In genomic region chr22:42561856-42562255, GRCh38 we compare ENCODE assay signal across 17 cellular contexts. TPM values are rescaled to one million over a fixed set of nuclear protein-coding genes. Genes with fewer than 3 reads are reported as not detected.
A peak's percentile ranks its signal among the peaks of the same experiment; 100 is the strongest.
DNase-seq lines count a peak whose midpoint lies in the region; ATAC-seq and TF ChIP-seq lines count a peak whose summit lies in the region.
"Had no signal": no experiment of that assay in that cellular context is flagged by ENCODE, and none has a peak within 500 bp of the region (broad histone marks: within the 10 kb centered on the region; RNA-seq: fewer than 3 reads in every experiment).

No MANE protein-coding gene starts in this region.

- no peak overlapping the region for H3K27ac ChIP-seq in SK-N-SH (ENCODE audit: low read depth in 2 of 2, low read length in 1 of 2)
- peak overlapping the region; percentile 67 for H3K27ac ChIP-seq in KOPT-K1 (ENCODE audit: low read depth, low read length, poor library complexity, severe bottlenecking)
- H3K27ac ChIP-seq in spleen = peak overlapping the region in 5 of 8 donors; percentile 2 to 64 (median 37)
- H3K27ac ChIP-seq: thoracic aorta had no signal

- H3K36me3 ChIP-seq in SK-N-SH (replicated peaks in 1 of 2; ENCODE audit: control insufficient read depth in 1 of 2, insufficient read depth in 2 of 2, low read length in 1 of 2) (no peaks in the 10 kb centered on the region), KOPT-K1 (ENCODE audit: insufficient read depth, low read length) (peaks cover 67% of the 10 kb centered on the region), spleen (peaks cover 0 to 7% (median 0%) of the 10 kb centered on the region in 6 donors)
- H3K36me3 ChIP-seq: thoracic aorta had no signal

- no peak for TF ChIP-seq POLR2A in spleen (IDR thresholded peaks at IDR 0.05)

- intact Hi-C loops in spleen (cut with DNase I; ENCODE audit: low total_unique reads) = no loop called here

- H3K9me2 ChIP-seq in SK-N-SH = no peaks in the 10 kb centered on the region

- no peaks in the 10 kb centered on the region for H3K79me2 ChIP-seq in SK-N-SH (ENCODE audit: insufficient read depth)

- WGBS in SK-N-SH (ENCODE audit: low lambda C conversion rate) = 63% methylated on average over 3 of the region's 5 CpGs
- 39 to 67% (median 47%) methylated on average over 5 of the region's 5 CpGs for WGBS in spleen, 5 donors

- no peak for TF ChIP-seq CTCF in SK-N-SH (IDR thresholded peaks at IDR 0.05)
- TF ChIP-seq CTCF in spleen (IDR thresholded peaks at IDR 0.05 in 8 of 11, conservative IDR thresholded peaks at IDR 0.05 in 3 of 11) = no peak

- DNase-seq in SK-N-SH (peak; percentile 55), left lobe of liver (ENCODE audit: low spot score) (no peak), spleen (no peak), NCI-H345 treated with DMSO at 0.1 percent for 48 hours (lab: John Stamatoyannopoulos, UW; ENCODE audit: unreplicated experiment) (no peak), NCI-H1694 treated with DMSO at 0.1 percent for 48 hours (lab: John Stamatoyannopoulos, UW) (no peak)
- DNase-seq: activated CD4-positive, CD25-positive, alpha-beta regulatory T cell; activated naive CD4-positive, alpha-beta T cell treated with anti-CD3 and anti-CD28 coated beads, Interleukin-2, amount 50 U/mL, for 16 hours; activated T-cell treated with anti-CD3 and anti-CD28 coated beads, Interleukin-2, amount 50 U/mL, for 48 hours; NCI-H1417 treated with DMSO at 0.1 percent for 48 hours; NCI-H510A; stimulated activated naive CD4-positive, alpha-beta T cell treated with Interleukin-2 at 50 U/mL for 16 hours; T1000 had no signal

- H3K9me3 ChIP-seq in SK-N-SH (no peaks in the 10 kb centered on the region), KOPT-K1 (ENCODE audit: insufficient read depth, low read length, poor library complexity, severe bottlenecking) (no peaks in the 10 kb centered on the region), spleen (no peaks in the 10 kb centered on the region)
- H3K9me3 ChIP-seq: mucosa of descending colon, thoracic aorta had no signal

- H3K4me1 ChIP-seq in SK-N-SH (ENCODE audit: control insufficient read depth in 1 of 2, insufficient read depth in 2 of 2, low read depth in 1 of 2, low read length in 1 of 2) (peaks cover 0 to 13% of the 10 kb centered on the region in 2 experiments; a peak in 1 of 4 replicates), spleen (peaks cover 11 to 26% (median 18%) of the 10 kb centered on the region in 6 donors)

- no peaks in the 10 kb centered on the region for H4K20me1 ChIP-seq in SK-N-SH (ENCODE audit: insufficient read depth)

- no peak overlapping the region for H3K9ac ChIP-seq in SK-N-SH

- H3K4me2 ChIP-seq in SK-N-SH = no peak overlapping the region

- no peak overlapping the region for H2AFZ ChIP-seq in SK-N-SH (ENCODE audit: low read depth)

- H3F3A ChIP-seq in SK-N-SH (replicated peaks; ENCODE audit: insufficient read depth) = no peaks in the 10 kb centered on the region

- no peaks in the 10 kb centered on the region for H3K27me3 ChIP-seq in SK-N-SH (ENCODE audit: insufficient read depth)
- no peaks in the 10 kb centered on the region for H3K27me3 ChIP-seq in spleen (replicated peaks in 1 of 7)

- CTCF ChIA-PET in SK-N-SH (lab: Yijun Ruan, JAX) = interaction anchor here (1.7 kb wide), 1 partner anchor 28 kb away, joined by 6 read pairs; no protein-coding TSS in a partner anchor

- TF ChIP-seq RAD21 in SK-N-SH (IDR thresholded peaks at IDR 0.05; ENCODE audit: low read length) = no peak

- POLR2A ChIA-PET in SK-N-SH (lab: Yijun Ruan, JAX) = interaction anchor here (1.6 kb wide), 1 partner anchor 52 kb away, joined by 5 read pairs; no protein-coding TSS in a partner anchor

- ATAC-seq in SK-N-SH treated with all-trans-retinoic acid at 6 μM for 48 hours = no peak
- peak; percentile 29 for ATAC-seq in left lobe of liver
- no peak for ATAC-seq in HG02623 (IDR thresholded peaks at IDR 0.05; ENCODE audit: unreplicated experiment)

- H3K4me3 ChIP-seq in SK-N-SH (ENCODE audit: low read depth in 2 of 2, low read length in 1 of 2) (no peak overlapping the region), spleen (no peak overlapping the region)
- H3K4me3 ChIP-seq: mucosa of descending colon, thoracic aorta had no signal

- TF ChIP-seq EP300 in SK-N-SH (IDR thresholded peaks at IDR 0.05; ENCODE audit: borderline replicate concordance in 1 of 2, low read depth in 1 of 2, low read length in 1 of 2) = no peak

TF ChIP-seq in SK-N-SH, 30 proteins besides CTCF, POLR2A, EP300 and RAD21:
- TF ChIP-seq TAF1 (IDR thresholded peaks at IDR 0.05; ENCODE audit: borderline replicate concordance, low read depth, low read length) (no peak), TEAD4 (IDR thresholded peaks at IDR 0.05; ENCODE audit: borderline replicate concordance, insufficient read depth) (no peak), CHD2 (IDR thresholded peaks at IDR 0.05; ENCODE audit: low read length, partially characterized antibody) (no peak), ZBTB33 (IDR thresholded peaks at IDR 0.05; ENCODE audit: borderline replicate concordance, low read depth) (no peak), MXI1 (IDR thresholded peaks at IDR 0.05; ENCODE audit: low read depth, low read length) (no peak), RFX5 (IDR thresholded peaks at IDR 0.05; ENCODE audit: low read length) (no peak)

TF ChIP-seq in SK-N-SH treated with all-trans-retinoic acid at 6 μM for 48 hours, 23 proteins besides CTCF, POLR2A, EP300 and RAD21:
- TF ChIP-seq TSHZ2 (CRISPR knock-in tag; IDR thresholded peaks at IDR 0.05) = no peak
- TF ChIP-seq SNAI2 (CRISPR knock-in tag; IDR thresholded peaks at IDR 0.05) = no peak
- no peak for TF ChIP-seq TCF4 (CRISPR knock-in tag; IDR thresholded peaks at IDR 0.05; ENCODE audit: borderline replicate concordance)
- TF ChIP-seq ARNTL (CRISPR knock-in tag; IDR thresholded peaks at IDR 0.05; ENCODE audit: borderline replicate concordance, low read depth) = no peak

RNA-seq across cellular contexts. Expression of gene SERHL2, which starts 8.1 kb away (rescaled TPM):
- polyA plus RNA-seq in SK-N-SH (2012; rRNA removed) (3.1 and 3.8 TPM in 2 replicates), spleen (1 to 10 TPM; 2.2 to 4.1 (median 2.6) TPM)
- polyA plus RNA-seq in SK-N-SH (2012; cell fraction: cytosol; rRNA removed) = 2.5 and 3.4 TPM in 2 replicates
- 3.9 and 4.6 TPM in 2 replicates for polyA plus RNA-seq in SK-N-SH (2012; cell fraction: nucleus; rRNA removed)
- total RNA-seq in left lobe of liver (0.60 TPM), spleen (1 to 10 TPM; 1.7 to 4.1 (median 3.0) TPM)

RNA-seq across cellular contexts. Expression of gene RRP7A, which starts 42.3 kb away (rescaled TPM):
- 16.6 and 17.6 TPM in 2 replicates for polyA plus RNA-seq in SK-N-SH (2012; rRNA removed)
- 10.5 and 13.9 TPM in 2 replicates for polyA plus RNA-seq in SK-N-SH (2012; cell fraction: cytosol; rRNA removed)
- polyA plus RNA-seq in SK-N-SH (2012; cell fraction: nucleus; rRNA removed) = 13.1 and 16.7 TPM in 2 replicates
- 10.5 TPM for total RNA-seq in left lobe of liver
- total RNA-seq in spleen = 10 to 100 TPM; 27.1 to 47.4 (median 42.5) TPM
- 10 to 100 TPM in 2 of 3 donors, 1 to 10 TPM in 1; 8.9 to 38.8 (median 31.5) TPM for polyA plus RNA-seq in spleen

RNA-seq across cellular contexts. Expression of gene POLDIP3, which starts 52.8 kb away (rescaled TPM):
- 18.8 and 21.6 TPM in 2 replicates for polyA plus RNA-seq in SK-N-SH (2012; rRNA removed)
- polyA plus RNA-seq in SK-N-SH (2012; cell fraction: cytosol; rRNA removed) = 13.3 and 16.1 TPM in 2 replicates
- 29.7 and 30.3 TPM in 2 replicates for polyA plus RNA-seq in SK-N-SH (2012; cell fraction: nucleus; rRNA removed)
- 20.8 TPM for total RNA-seq in left lobe of liver
- 10 to 100 TPM; 37.0 to 64.7 (median 59.2) TPM for total RNA-seq in spleen
- polyA plus RNA-seq in spleen = 10 to 100 TPM; 17.5 to 29.4 (median 23.3) TPM

Comparison
In these comparisons a context has a peak if more than half of its experiments do, and no peak if none do; other contexts are left out.
1. H3K27ac ChIP-seq: peak in KOPT-K1 (single experiment) and spleen (5 of 8); none in SK-N-SH (0 of 2).